ENCODE assay signal across 11 cellular contexts in genomic region chr17:32588982-32589381, GRCh38.
DNase-seq lines count a peak whose midpoint lies in the region; TF ChIP-seq lines count a peak whose summit lies in the region.
"Had no signal": no experiment of that assay in that cellular context is flagged by ENCODE, and none has a peak within 500 bp of the region (broad histone marks: within the 10 kb centered on the region; RNA-seq: fewer than 3 reads in every experiment).

No MANE protein-coding gene starts in this region.

- peaks cover 0 to 3% of the 10 kb centered on the region in 2 experiments; a peak in 2 of 5 replicates for H3K9me3 Mint-ChIP-seq in H9
- H3K9me3 Mint-ChIP-seq: natural killer cell had no signal

- no peak overlapping the region for H2BK5ac ChIP-seq in H9 (ENCODE audit: insufficient read length, low read length)

- H3K4ac ChIP-seq in H9 (ENCODE audit: low read depth, low read length), result no peak overlapping the region

- peaks cover 7 to 11% of the 10 kb centered on the region in 2 experiments; a peak in 2 of 4 replicates for H3K4me1 Mint-ChIP-seq in H9
- H3K4me1 Mint-ChIP-seq: natural killer cell had no signal

- H3K23ac ChIP-seq in H9 (ENCODE audit: insufficient read length, low read depth, low read length), result no peak overlapping the region

- H2BK20ac ChIP-seq in H9 (ENCODE audit: low read depth, low read length, poor library complexity, severe bottlenecking), result no peak overlapping the region

- no peak overlapping the region for H2BK120ac ChIP-seq in H9 (ENCODE audit: low read depth, low read length, poor library complexity, severe bottlenecking)

- H3K79me1 ChIP-seq in H9 (ENCODE audit: insufficient read depth, low read depth, low read length, poor library complexity, severe bottlenecking), result no peaks in the 10 kb centered on the region

- H3K4me3 ChIP-seq in liver (ENCODE audit: low read depth in 1 of 3, low read length in 3 of 3) (no peak overlapping the region), ovary (no peak overlapping the region)

- H3K36me3 ChIP-seq in liver (ENCODE audit: control insufficient read depth in 4 of 4, insufficient read depth in 3 of 4, low read depth in 1 of 4, low read length in 3 of 4), result no peaks in the 10 kb centered on the region
- H3K36me3 ChIP-seq in ovary, result no peaks in the 10 kb centered on the region

- H3K27ac ChIP-seq in H9 (ENCODE audit: insufficient read length, low read depth, low read length) (no peak overlapping the region), VCaP (no peak overlapping the region), liver (ENCODE audit: low read depth in 1 of 2, low read length in 2 of 2) (no peak overlapping the region), ovary (no peak overlapping the region)

- no peak overlapping the region for H4K5ac ChIP-seq in H9 (ENCODE audit: insufficient read length, low read depth, low read length)

- no peak overlapping the region for H3T11ph ChIP-seq in H9 (ENCODE audit: low read length)

- no peak overlapping the region for H3K4me2 ChIP-seq in H9 (ENCODE audit: insufficient read depth, insufficient read length, low read length)

- TF ChIP-seq CTCF in H9 (conservative IDR thresholded peaks at IDR 0.05) (peak; percentile 73), VCaP (conservative IDR thresholded peaks at IDR 0.05) (peak; percentile 72), liver (IDR thresholded peaks at IDR 0.05; ENCODE audit: low read depth, low read length, missing input control) (peak; percentile 19), ovary (IDR thresholded peaks at IDR 0.05) (no peak)

- no peak overlapping the region for H3K18ac ChIP-seq in H9 (ENCODE audit: insufficient read length, low read depth, low read length)

- intact Hi-C loops in ovary (cut with DNase I), result no loop called here

- H3K27me3 ChIP-seq in H9 (ENCODE audit: insufficient read depth, low read length), result no peaks in the 10 kb centered on the region
- H3K27me3 ChIP-seq in liver (ENCODE audit: control insufficient read depth in 4 of 4, insufficient read depth in 4 of 4, low read length in 3 of 4), result no peaks in the 10 kb centered on the region
- no peaks in the 10 kb centered on the region for H3K27me3 ChIP-seq in ovary

- H3K4me1 ChIP-seq in H9 (ENCODE audit: insufficient read depth, low read length) (no peaks in the 10 kb centered on the region), liver (ENCODE audit: control insufficient read depth in 4 of 4, insufficient read depth in 4 of 4, low read length in 3 of 4) (no peaks in the 10 kb centered on the region), ovary (ENCODE audit: insufficient read depth) (no peaks in the 10 kb centered on the region)

- no peak for TF ChIP-seq EP300 in ovary (IDR thresholded peaks at IDR 0.05)

- no CpG with 5 or more reads among the region's 6 CpGs for WGBS in H9 (ENCODE audit: extremely low coverage, insufficient read length, low lambda C conversion rate)
- WGBS in liver, result 88% methylated on average over 6 of the region's 6 CpGs
- WGBS in ovary, 3 donors, result 80 to 87% (median 83%) methylated on average over 6 of the region's 6 CpGs

- H4K20me1 ChIP-seq in H9 (ENCODE audit: control insufficient read depth, insufficient read depth, insufficient read length), result no peaks in the 10 kb centered on the region

- H3K23me2 ChIP-seq in H9 (ENCODE audit: insufficient read length, low read depth, low read length, poor library complexity, severe bottlenecking), result no peaks in the 10 kb centered on the region

- H3K56ac ChIP-seq in H9 (ENCODE audit: insufficient read length, low read depth, low read length), result no peak overlapping the region

- H4K91ac ChIP-seq in H9 (ENCODE audit: insufficient read length, low read depth, low read length), result no peak overlapping the region

- no peak overlapping the region for H2AK5ac ChIP-seq in H9 (ENCODE audit: insufficient read length, low read length)

- DNase-seq in DMS53 (lab: John Stamatoyannopoulos, UW) (peak; percentile 14), DMS53 treated with DMSO at 0.1 percent for 48 hours (lab: John Stamatoyannopoulos, UW; ENCODE audit: unreplicated experiment) (no peak), H9 (peak; percentile 71), ovary (no peak), NCI-H2029 (lab: John Stamatoyannopoulos, UW) (no peak), A172 (ENCODE audit: low spot score) (no peak)
- DNase-seq: GDM1, natural killer cell had no signal

- no peak overlapping the region for H2BK12ac ChIP-seq in H9 (ENCODE audit: insufficient read length, low read depth, low read length)

- H4K8ac ChIP-seq in H9 (replicated peaks; ENCODE audit: insufficient read length, low read depth, low read length), result no peak overlapping the region

- H3K9ac ChIP-seq in H9 (ENCODE audit: extremely low read depth, insufficient read length, low read length) (no peak overlapping the region), liver (ENCODE audit: low read depth in 1 of 2, low read length in 2 of 2) (no peak overlapping the region)

- no peaks in the 10 kb centered on the region for H3K79me2 ChIP-seq in H9 (ENCODE audit: insufficient read depth, low read length)

- no peak overlapping the region for H2AFZ ChIP-seq in H9 (ENCODE audit: low read length)

- no peak overlapping the region for H3K14ac ChIP-seq in H9 (ENCODE audit: insufficient read depth, low read length)

- peak overlapping the region in 1 of 3 experiments; percentile 22; a peak in 1 of 7 replicates for H3K27ac Mint-ChIP-seq in H9
- H3K27ac Mint-ChIP-seq: natural killer cell had no signal

- H3K9me3 ChIP-seq in H9 (ENCODE audit: control insufficient read depth, low read depth, low read length) (no peaks in the 10 kb centered on the region), liver (ENCODE audit: control insufficient read depth in 4 of 4, low read length in 3 of 4) (no peaks in the 10 kb centered on the region), ovary (no peaks in the 10 kb centered on the region)

- TF ChIP-seq RAD21 in liver (IDR thresholded peaks at IDR 0.05), result peak; percentile 13 to 73

- TF ChIP-seq POLR2A in ovary (IDR thresholded peaks at IDR 0.05), result no peak

- no peak overlapping the region for H2BK15ac ChIP-seq in H9 (ENCODE audit: low read depth, low read length)

- no peak overlapping the region for H3K4me3 Mint-ChIP-seq in H9
- H3K4me3 Mint-ChIP-seq: natural killer cell had no signal

- peaks cover 2% of the 10 kb centered on the region; the same call in 1 of the 2 replicates for H3K27me3 Mint-ChIP-seq in H9 (ENCODE audit: low read depth)
- H3K27me3 Mint-ChIP-seq: brain had no signal

- H3K36me3 Mint-ChIP-seq in H9 (ENCODE audit: insufficient read depth in 1 of 3, low read depth in 3 of 3), result peaks cover 0 to 4% (median 3%) of the 10 kb centered on the region in 3 experiments; a peak in 2 of 7 replicates
- H3K36me3 Mint-ChIP-seq: natural killer cell had no signal

TF ChIP-seq in liver, 16 proteins besides CTCF, POLR2A, EP300 and RAD21 (continues in another document):
- TF ChIP-seq HNF4G (IDR thresholded peaks at IDR 0.05) (no peak), FOXA1 (IDR thresholded peaks at IDR 0.05) (no peak), TAF1 (conservative IDR thresholded peaks at IDR 0.05) (no peak), EGR1 (IDR thresholded peaks at IDR 0.05; ENCODE audit: low read depth in 2 of 2) (no peak), RXRA (IDR thresholded peaks at IDR 0.05) (no peak), HNF4A (conservative IDR thresholded peaks at IDR 0.05) (no peak), NR2F2 (IDR thresholded peaks at IDR 0.05) (no peak), ATF3 (IDR thresholded peaks at IDR 0.05) (no peak), MAX (IDR thresholded peaks at IDR 0.05) (no peak), GABPA (IDR thresholded peaks at IDR 0.05 in 1 of 2, conservative IDR thresholded peaks at IDR 0.05 in 1 of 2) (no peak), ZBTB33 (IDR thresholded peaks at IDR 0.05) (no peak), YY1 (IDR thresholded peaks at IDR 0.05) (no peak), JUND (IDR thresholded peaks at IDR 0.05) (no peak), SP1 (IDR thresholded peaks at IDR 0.05) (no peak)

Comparison
In these comparisons a context has a peak if more than half of its experiments do, and no peak if none do; other contexts are left out.
1. DNase-seq: peak in DMS53 (single experiment) and H9 (single experiment); none in DMS53 treated with DMSO at 0.1 percent for 48 hours (single experiment), ovary (0 of 5), NCI-H2029 (single experiment) and A172 (single experiment).
2. CTCF ChIP-seq: peak in H9 (single experiment), VCaP (single experiment) and liver (single experiment); none in ovary (0 of 3).